In the genomic region with DNA sequence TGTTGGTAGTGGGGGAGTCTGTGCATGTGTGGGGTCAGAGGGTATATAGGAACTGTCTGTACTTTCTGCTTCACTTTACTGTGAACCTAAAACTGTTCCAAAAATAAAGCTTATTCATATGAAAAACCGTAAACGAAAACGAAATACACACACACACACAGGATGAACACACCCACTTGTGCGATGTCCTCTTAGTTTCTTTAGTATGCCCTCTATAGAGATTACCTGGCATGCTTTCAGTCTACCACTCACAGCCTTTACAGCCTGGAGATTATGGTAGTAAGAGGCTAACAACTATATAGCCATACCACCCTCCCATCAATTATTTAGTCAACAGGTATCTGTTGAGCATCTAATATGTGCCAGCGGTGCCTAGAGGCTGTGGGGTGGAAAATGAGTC, we compare ENCODE assay signal across 35 cellular contexts.
"Had no signal": no experiment of that assay in that cellular context is flagged by ENCODE, and none has a peak within 500 bp of the region (broad histone marks: within the 10 kb centered on the region; RNA-seq: fewer than 3 reads in every experiment).

No MANE protein-coding gene starts in this region.

- H3K36me3 ChIP-seq: MG63 had no signal

- H3K4me3 ChIP-seq: MG63 had no signal

- H3K27me3 ChIP-seq: MG63 had no signal

- DNase-seq: MG63, MM.1S, MV-4-11, NCI-H1048, NCI-H1092, NCI-H1092 treated with DMSO at 0.1 percent for 48 hours, NCI-H1105, NCI-H1105 treated with DMSO at 0.1 percent for 48 hours, NCI-H1417, NCI-H1417 treated with DMSO at 0.1 percent for 48 hours, NCI-H1436, NCI-H1436 treated with DMSO at 0.1 percent for 48 hours, NCI-H146, NCI-H1694, NCI-H1694 treated with DMSO at 0.1 percent for 48 hours, NCI-H187, NCI-H187 treated with DMSO at 0.1 percent for 48 hours, NCI-H1930, NCI-H2029, NCI-H2029 treated with DMSO at 0.1 percent for 48 hours, NCI-H2081, NCI-H2081 treated with DMSO at 0.1 percent for 48 hours, NCI-H2107, NCI-H2171, NCI-H2171 treated with DMSO at 0.1 percent for 48 hours, NCI-H2227 treated with DMSO at 0.1 percent for 48 hours, NCI-H226, NCI-H345, NCI-H446, NCI-H446 treated with DMSO at 0.1 percent for 48 hours, NCI-H510A, NCI-H510A treated with DMSO at 0.1 percent for 48 hours, NCI-H524, NCI-H524 treated with DMSO at 0.1 percent for 48 hours, NCI-H526 had no signal
